30 cellular contexts compared by ENCODE assay signal in genomic region chr2:158815650-158816049, GRCh38. TPM values are rescaled to one million over a fixed set of nuclear protein-coding genes. Genes with fewer than 3 reads are reported as not detected.
"Had no signal": no experiment of that assay in that cellular context is flagged by ENCODE, and none has a peak within 500 bp of the region (broad histone marks: within the 10 kb centered on the region; RNA-seq: fewer than 3 reads in every experiment).

No MANE protein-coding gene starts in this region.

- H3K4me3 ChIP-seq: breast epithelium, SJCRH30 had no signal

- H3K4me1 ChIP-seq: breast epithelium, SJCRH30 had no signal

- H3K27me3 ChIP-seq: breast epithelium, SJCRH30 had no signal

- H3K27ac ChIP-seq: breast epithelium, RWPE1, SJCRH30, VCaP had no signal

- DNase-seq: activated CD4-positive, alpha-beta memory T cell treated with anti-CD3 and anti-CD28 coated beads, Interleukin-2, amount 10 ng/mL, durations not matched to agents 7 days and 5 days; activated CD4-positive, alpha-beta T cell treated with anti-CD3 and anti-CD28 coated beads for 36 hours; activated CD4-positive, alpha-beta T cell treated with anti-CD3 and anti-CD28 coated beads, Interleukin-2, amount 50 U/mL, for 1 hour; activated gamma-delta T cell; activated naive CD4-positive, alpha-beta T cell treated with anti-CD3 and anti-CD28 coated beads, Interleukin-2, amount 10 ng/mL, durations not matched to agents 7 days and 5 days; activated naive CD8-positive, alpha-beta T cell treated with anti-CD3 and anti-CD28 coated beads for 36 hours; activated T-cell treated with anti-CD3 and anti-CD28 coated beads for 4 hours; activated T-cell treated with anti-CD3 and anti-CD28 coated beads, Interleukin-2, amount 50 U/mL, for 48 hours; anterior cingulate cortex; caudate nucleus; KG1; NCI-H1092; NCI-H1417; NCI-H1930; NCI-H345; NCI-H526; NCI-H774; NK-92 treated with Interleukin-12 subunit alpha and Interleukin-12 subunit beta, amount 100 ng/mL, for 24 hours; OCI-M1; Right ventricle myocardium superior; SJCRH30; SK-N-SH; T-helper 1 cell had no signal

- ATAC-seq: activated CD4-positive, alpha-beta T cell treated with anti-CD3 and anti-CD28 coated beads for 36 hours; activated T-helper 17 cell treated with anti-CD3 and anti-CD28 coated beads, Interleukin-2, amount 50 U/mL, for 72 hours; Panc1 had no signal

- H3K36me3 ChIP-seq: breast epithelium, SJCRH30 had no signal

- H3K9me3 ChIP-seq: breast epithelium, SJCRH30, SK-N-SH had no signal

RNA-seq across cellular contexts. Expression of gene DAPL1, which starts 20.5 kb away (rescaled TPM):
- total RNA-seq: activated CD4-positive, alpha-beta memory T cell treated with anti-CD3 and anti-CD28 coated beads, Interleukin-2, amount 10 ng/mL, durations not matched to agents 7 days and 5 days; activated CD4-positive, alpha-beta T cell treated with anti-CD3 and anti-CD28 coated beads for 36 hours; activated CD8-positive, alpha-beta memory T cell treated with anti-CD3 and anti-CD28 coated beads for 36 hours; activated naive CD8-positive, alpha-beta T cell treated with anti-CD3 and anti-CD28 coated beads for 36 hours; activated T-helper 17 cell treated with anti-CD3 and anti-CD28 coated beads, Interleukin-2, amount 50 U/mL, for 72 hours; breast epithelium; Right ventricle myocardium superior; SJCRH30; T-helper 2 cell treated with Interferon-gamma antibody and Interleukin-4, amounts not matched to agents 100 ng/mL and 5 ng/mL, for 36 hours had no signal
